12 cellular contexts compared by ENCODE assay signal in genomic region chr6:87645080-87645479, GRCh38. TPM values are rescaled to one million over a fixed set of nuclear protein-coding genes. Genes with fewer than 3 reads are reported as not detected.
DNase-seq lines count a peak whose midpoint lies in the region; ATAC-seq and TF ChIP-seq lines count a peak whose summit lies in the region.
"Had no signal": no experiment of that assay in that cellular context is flagged by ENCODE, and none has a peak within 500 bp of the region (broad histone marks: within the 10 kb centered on the region; RNA-seq: fewer than 3 reads in every experiment).

No MANE protein-coding gene starts in this region.

- no peaks in the 10 kb centered on the region for H3K36me3 ChIP-seq in naive thymus-derived CD4-positive, alpha-beta T cell (ENCODE audit: control insufficient read depth in 2 of 3, insufficient read depth in 3 of 3, low read length in 3 of 3)
- no peaks in the 10 kb centered on the region for H3K36me3 ChIP-seq in mesendoderm (ENCODE audit: control insufficient read depth, insufficient read depth, low read length)

- H3K27ac Mint-ChIP-seq in activated B cell treated with CpG ODN at 0.5 μM for 24 hours = no peak overlapping the region
- H3K27ac Mint-ChIP-seq in naive thymus-derived CD4-positive, alpha-beta T cell = peak overlapping the region; percentile 49 to 87 (median 78)

- H3K27ac ChIP-seq in naive thymus-derived CD4-positive, alpha-beta T cell (ENCODE audit: low read depth, low read length) = no peak overlapping the region
- H3K27ac ChIP-seq in mesendoderm (ENCODE audit: low read depth, low read length) = no peak overlapping the region
- H3K27ac ChIP-seq: esophagus squamous epithelium had no signal

- H3K4me1 ChIP-seq in naive thymus-derived CD4-positive, alpha-beta T cell (ENCODE audit: control insufficient read depth in 2 of 2, insufficient read depth in 2 of 2, low read length in 2 of 2) = peaks cover 0 to 8% of the 10 kb centered on the region in 2 donors
- no peaks in the 10 kb centered on the region for H3K4me1 ChIP-seq in mesendoderm (ENCODE audit: control insufficient read depth, low read depth, low read length)
- H3K4me1 ChIP-seq: esophagus squamous epithelium had no signal

- peak overlapping the region; percentile 32 for H3K4me3 ChIP-seq in naive thymus-derived CD4-positive, alpha-beta T cell (ENCODE audit: low read length)
- no peak overlapping the region for H3K4me3 ChIP-seq in mesendoderm (ENCODE audit: low read length)

- H3K56ac ChIP-seq in mesendoderm (ENCODE audit: low read length) = no peak overlapping the region

- no peak overlapping the region for H4K8ac ChIP-seq in mesendoderm (ENCODE audit: low read depth, low read length)

- no peaks in the 10 kb centered on the region for H3K79me1 ChIP-seq in mesendoderm (ENCODE audit: low read length)

- no peak overlapping the region for H3K18ac ChIP-seq in mesendoderm (ENCODE audit: low read length)

- POLR2A ChIA-PET in activated B cell treated with CpG ODN at 0.5 μM for 24 hours (lab: Charles Lee) = no interaction called here
- POLR2A ChIA-PET in naive thymus-derived CD4-positive, alpha-beta T cell (lab: Charles Lee) = interaction anchor here (1.4 kb wide), 1 partner anchor 57 kb away, joined by 3 read pairs; the partner anchor contains the start of gene AKIRIN2

- H4K5ac ChIP-seq in mesendoderm (ENCODE audit: low read length) = no peak overlapping the region

- WGBS in mesendoderm (ENCODE audit: extremely low coverage, insufficient coverage, low lambda C conversion rate) = no CpG with 5 or more reads among the region's 1 CpG

- H2BK15ac ChIP-seq in mesendoderm (replicated peaks; ENCODE audit: low read depth) = no peak overlapping the region

- no peak overlapping the region for H2BK5ac ChIP-seq in mesendoderm (ENCODE audit: low read length)

- H3K79me2 ChIP-seq in mesendoderm (ENCODE audit: control insufficient read depth, insufficient read depth, low read length) = no peaks in the 10 kb centered on the region

- intact Hi-C loops in activated B cell treated with CpG ODN at 0.5 μM for 24 hours (cut with micrococcal nuclease) = no loop called here
- intact Hi-C loops in naive thymus-derived CD4-positive, alpha-beta T cell (cut with micrococcal nuclease) = loop anchor here in 1 of 2 donors (2.0 kb wide), 2 partner anchors 54 kb away; partner anchors contain the start of gene ORC3

- TF ChIP-seq CTCF in GM10266 (IDR thresholded peaks at IDR 0.05; ENCODE audit: control insufficient read depth, insufficient read depth, low read depth, missing control alignments) (no peak), activated B cell treated with CpG ODN at 0.5 μM for 24 hours (IDR thresholded peaks at IDR 0.05) (no peak)

- peak; percentile 27 for DNase-seq in GM10266 (ENCODE audit: extremely low spot score)
- no peak for DNase-seq in activated B cell treated with CpG ODN at 0.5 μM for 24 hours
- DNase-seq in naive thymus-derived CD4-positive, alpha-beta T cell = peak in 2 of 9 donors; percentile 12 to 30
- DNase-seq in mesendoderm = no peak
- no peak for DNase-seq in stimulated activated naive CD4-positive, alpha-beta T cell (lab: John Stamatoyannopoulos, UW)
- DNase-seq: Calu3, esophagus squamous epithelium, GOT3, mammary epithelial cell had no signal

- H2BK120ac ChIP-seq in mesendoderm (ENCODE audit: low read depth, low read length) = no peak overlapping the region

- no peaks in the 10 kb centered on the region for H3K27me3 Mint-ChIP-seq in activated B cell treated with CpG ODN at 0.5 μM for 24 hours
- H3K27me3 Mint-ChIP-seq in naive thymus-derived CD4-positive, alpha-beta T cell = no peaks in the 10 kb centered on the region
- H3K27me3 Mint-ChIP-seq: activated naive CD4-positive, alpha-beta T cell treated with anti-CD3 and anti-CD28 coated beads, Interleukin-2, amount 50 U/mL, for 24 hours had no signal

- no peaks in the 10 kb centered on the region for H3K9me3 Mint-ChIP-seq in activated B cell treated with CpG ODN at 0.5 μM for 24 hours
- H3K9me3 Mint-ChIP-seq in naive thymus-derived CD4-positive, alpha-beta T cell = no peaks in the 10 kb centered on the region
- H3K9me3 Mint-ChIP-seq: activated naive CD4-positive, alpha-beta T cell treated with anti-CD3 and anti-CD28 coated beads, Interleukin-2, amount 50 U/mL, for 24 hours had no signal

- H3K4ac ChIP-seq in mesendoderm (ENCODE audit: low read depth, low read length) = no peak overlapping the region

- no peak overlapping the region for H3K4me2 ChIP-seq in mesendoderm (ENCODE audit: low read length)

- no peak overlapping the region for H3K23ac ChIP-seq in mesendoderm (ENCODE audit: low read length)

- ATAC-seq in HG02678 (IDR thresholded peaks at IDR 0.05; ENCODE audit: unreplicated experiment) (peak; percentile 72), activated B cell treated with CpG ODN at 0.5 μM for 24 hours (ENCODE audit: low read depth) (no peak), GM21723 (IDR thresholded peaks at IDR 0.05; ENCODE audit: unreplicated experiment) (no peak)
- ATAC-seq in naive thymus-derived CD4-positive, alpha-beta T cell = peak; percentile 40

- CTCF ChIA-PET in activated B cell treated with CpG ODN at 0.5 μM for 24 hours (lab: Charles Lee) = no interaction called here
- CTCF ChIA-PET in naive thymus-derived CD4-positive, alpha-beta T cell (lab: Charles Lee) = no interaction called here

- H3K9me3 ChIP-seq in naive thymus-derived CD4-positive, alpha-beta T cell (ENCODE audit: control insufficient read depth in 2 of 3, low read length in 3 of 3) = no peaks in the 10 kb centered on the region
- H3K9me3 ChIP-seq: esophagus squamous epithelium had no signal

- H3K36me3 Mint-ChIP-seq in activated B cell treated with CpG ODN at 0.5 μM for 24 hours (ENCODE audit: low read depth) = peaks cover 30% of the 10 kb centered on the region
- peaks cover 0 to 33% (median 9%) of the 10 kb centered on the region in 5 donors for H3K36me3 Mint-ChIP-seq in naive thymus-derived CD4-positive, alpha-beta T cell

- peak overlapping the region; percentile 44 for H3K4me3 Mint-ChIP-seq in activated B cell treated with CpG ODN at 0.5 μM for 24 hours
- H3K4me3 Mint-ChIP-seq in naive thymus-derived CD4-positive, alpha-beta T cell = peak overlapping the region; percentile 30 to 86 (median 78)
- H3K4me3 Mint-ChIP-seq: activated naive CD4-positive, alpha-beta T cell treated with anti-CD3 and anti-CD28 coated beads, Interleukin-2, amount 50 U/mL, for 24 hours had no signal

- no peak overlapping the region for H3K9ac ChIP-seq in mesendoderm (ENCODE audit: low read length)

- H3K4me1 Mint-ChIP-seq in activated B cell treated with CpG ODN at 0.5 μM for 24 hours = peaks cover 8% of the 10 kb centered on the region
- peaks cover 0 to 25% (median 19%) of the 10 kb centered on the region in 7 donors for H3K4me1 Mint-ChIP-seq in naive thymus-derived CD4-positive, alpha-beta T cell

- H2AK5ac ChIP-seq in mesendoderm (ENCODE audit: low read length) = no peak overlapping the region

- H3K27me3 ChIP-seq in naive thymus-derived CD4-positive, alpha-beta T cell (ENCODE audit: control insufficient read depth in 2 of 2, insufficient read depth in 2 of 2, low read length in 2 of 2) = no peaks in the 10 kb centered on the region
- no peaks in the 10 kb centered on the region for H3K27me3 ChIP-seq in mesendoderm (ENCODE audit: insufficient read depth, low read length, poor library complexity)
- H3K27me3 ChIP-seq: esophagus squamous epithelium had no signal

RNA-seq across cellular contexts. Expression of gene ORC3, which starts 55.1 kb away (rescaled TPM):
- 24.6 and 27.7 TPM in 2 replicates for total RNA-seq in activated B cell treated with CpG ODN at 0.5 μM for 24 hours
- 10 to 100 TPM; 17.7 to 29.8 (median 27.6) TPM for total RNA-seq in naive thymus-derived CD4-positive, alpha-beta T cell
- 10 to 100 TPM; 32.4 to 40.3 TPM for polyA plus RNA-seq in naive thymus-derived CD4-positive, alpha-beta T cell
- polyA plus RNA-seq in mesendoderm (2013, experiment 1 of 2) = 45.0 TPM
- polyA plus RNA-seq in mesendoderm (2013, experiment 2 of 2) = 43.6 TPM

RNA-seq across cellular contexts. Expression of gene RARS2, which starts 55.3 kb away (rescaled TPM):
- total RNA-seq in activated B cell treated with CpG ODN at 0.5 μM for 24 hours = 24.8 and 27.0 TPM in 2 replicates
- total RNA-seq in naive thymus-derived CD4-positive, alpha-beta T cell = 10 to 100 TPM; 21.0 to 40.0 (median 24.2) TPM
- polyA plus RNA-seq in naive thymus-derived CD4-positive, alpha-beta T cell = 10 to 100 TPM; 32.3 to 37.2 TPM
- 36.3 TPM for polyA plus RNA-seq in mesendoderm (2013, experiment 1 of 2)
- 37.9 TPM for polyA plus RNA-seq in mesendoderm (2013, experiment 2 of 2)

RNA-seq across cellular contexts. Expression of gene AKIRIN2, which starts 57.0 kb away (rescaled TPM):
- total RNA-seq in activated B cell treated with CpG ODN at 0.5 μM for 24 hours = 61.9 and 76.4 TPM in 2 replicates
- 100 to 1,000 TPM in 1 of 5 experiments, 10 to 100 TPM in 4; 36.0 to 197 (median 57.4) TPM for total RNA-seq in naive thymus-derived CD4-positive, alpha-beta T cell
- polyA plus RNA-seq in naive thymus-derived CD4-positive, alpha-beta T cell = 10 to 100 TPM; 28.8 to 38.5 TPM
- polyA plus RNA-seq in mesendoderm (2013, experiment 1 of 2) = 75.2 TPM
- 74.1 TPM for polyA plus RNA-seq in mesendoderm (2013, experiment 2 of 2)

Comparison
In these comparisons a context has a peak if more than half of its experiments do, and no peak if none do; other contexts are left out.
1. ATAC-seq: peak in HG02678 (single experiment) and naive thymus-derived CD4-positive, alpha-beta T cell (single experiment); none in activated B cell treated with CpG ODN at 0.5 μM for 24 hours (single experiment) and GM21723 (single experiment).